23 cellular contexts compared by ENCODE assay signal in genomic region chr5:76545184-76545583, GRCh38.
"Had no signal": no experiment of that assay in that cellular context is flagged by ENCODE, and none has a peak within 500 bp of the region (broad histone marks: within the 10 kb centered on the region; RNA-seq: fewer than 3 reads in every experiment).

No MANE protein-coding gene starts in this region.

- FAIRE-seq: TTC549 had no signal

- H3K4me3 ChIP-seq: body of pancreas, cardiac muscle cell, lower lobe of right lung, mucosa of descending colon, sigmoid colon, testis, upper lobe of left lung had no signal

- H3K27me3 ChIP-seq: body of pancreas, sigmoid colon, testis, upper lobe of left lung had no signal

- H3K9me3 Mint-ChIP-seq: activated naive CD4-positive, alpha-beta T cell treated with anti-CD3 and anti-CD28 coated beads, Interleukin-2, amount 10 ng/mL, durations not matched to agents 7 days and 5 days; T-cell had no signal

- H3K27ac ChIP-seq: cardiac muscle cell, lower lobe of right lung, sigmoid colon, testis, WERI-Rb-1 had no signal

- H3K4me3 Mint-ChIP-seq: activated naive CD4-positive, alpha-beta T cell treated with anti-CD3 and anti-CD28 coated beads, Interleukin-2, amount 10 ng/mL, durations not matched to agents 7 days and 5 days had no signal

- H3K36me3 ChIP-seq: cardiac muscle cell, lower lobe of right lung, sigmoid colon, upper lobe of left lung, WERI-Rb-1 had no signal

- H3K9me3 ChIP-seq: body of pancreas, lower lobe of right lung, mucosa of descending colon, sigmoid colon, testis, upper lobe of left lung had no signal

- H3K36me3 Mint-ChIP-seq: T-cell had no signal

- H3K4me1 ChIP-seq: testis had no signal

- ATAC-seq: body of pancreas, lower lobe of right lung, mucosa of descending colon, T-cell had no signal

- DNase-seq: activated CD4-positive, alpha-beta T cell treated with anti-CD3 and anti-CD28 coated beads, Interleukin-2, amount 50 U/mL, for 48 hours; activated CD4-positive, CD25-positive, alpha-beta regulatory T cell treated with anti-CD3 and anti-CD28 coated beads, Interleukin-2, amount 50 U/mL, for 72 hours; activated effector memory CD4-positive, alpha-beta T cell treated with anti-CD3 and anti-CD28 coated beads, Interleukin-2, amount 50 U/mL, for 16 hours; activated naive CD4-positive, alpha-beta T cell treated with anti-CD3 and anti-CD28 coated beads, Interleukin-2, amount 10 ng/mL, durations not matched to agents 7 days and 5 days; anterior cingulate cortex; body of pancreas; dermis blood vessel endothelial cell; effector CD8-positive, alpha-beta T cell; erythroblast; foreskin fibroblast; kidney; lower lobe of right lung; mesendoderm; mucosa of descending colon; sigmoid colon; stimulated activated CD4-positive, alpha-beta T cell treated with anti-CD3 and anti-CD28 coated beads, Interleukin-2, amount 100 ng/mL, for 48 hours; stimulated activated naive CD4-positive, alpha-beta T cell; T-cell; testis; upper lobe of left lung; WERI-Rb-1 had no signal

- H3K27me3 Mint-ChIP-seq: activated naive CD4-positive, alpha-beta T cell treated with anti-CD3 and anti-CD28 coated beads, Interleukin-2, amount 10 ng/mL, durations not matched to agents 7 days and 5 days; T-cell had no signal
